19 cellular contexts compared by ENCODE assay signal in the genomic region with DNA sequence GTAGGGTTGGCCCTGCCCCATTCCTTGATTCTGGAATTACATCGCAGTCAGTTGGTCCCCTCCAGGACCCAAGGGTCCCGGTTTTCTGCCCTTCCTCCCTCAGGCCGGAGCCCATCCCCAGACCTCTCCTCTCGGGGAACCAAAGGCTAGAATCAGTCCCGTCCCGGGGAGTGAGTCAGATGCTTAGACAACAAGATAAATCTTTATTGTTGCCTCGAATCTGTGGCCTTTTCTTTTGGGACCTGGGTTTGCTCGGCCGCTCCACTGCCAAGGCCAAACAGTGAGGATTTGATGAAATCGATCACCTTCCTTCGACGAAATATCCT. TPM values are rescaled to one million over a fixed set of nuclear protein-coding genes. Genes with fewer than 3 reads are reported as not detected.
A peak's percentile ranks its signal among the peaks of the same experiment; 100 is the strongest.
DNase-seq lines count a peak whose midpoint lies in the region; ATAC-seq, FAIRE-seq and TF ChIP-seq lines count a peak whose summit lies in the region.
"Had no signal": no experiment of that assay in that cellular context is flagged by ENCODE, and none has a peak within 500 bp of the region (broad histone marks: within the 10 kb centered on the region; RNA-seq: fewer than 3 reads in every experiment).

No MANE protein-coding gene starts in this region.

- no peaks in the 10 kb centered on the region for H3K9me3 ChIP-seq in H9 (ENCODE audit: control insufficient read depth, low read depth, low read length)
- H3K9me3 ChIP-seq in mucosa of rectum (ENCODE audit: control insufficient read depth in 2 of 2, low read length in 2 of 2), result no peaks in the 10 kb centered on the region
- no peaks in the 10 kb centered on the region for H3K9me3 ChIP-seq in thyroid gland
- H3K9me3 ChIP-seq in small intestine (ENCODE audit: control insufficient read depth, low read depth), result no peaks in the 10 kb centered on the region
- H3K9me3 ChIP-seq: ovary had no signal

- H3K79me1 ChIP-seq in H9 (ENCODE audit: insufficient read depth, low read depth, low read length, poor library complexity, severe bottlenecking), result no peaks in the 10 kb centered on the region

- intact Hi-C loops in thyroid gland (cut with DNase I), result no loop called here

- peak overlapping the region; percentile 75 for H3K4me3 ChIP-seq in coronary artery
- H3K4me3 ChIP-seq in mucosa of rectum (ENCODE audit: low read length in 2 of 2), result no peak overlapping the region
- peak overlapping the region in 1 of 3 donors; percentile 55 for H3K4me3 ChIP-seq in thyroid gland (replicated peaks in 1 of 3)
- no peak overlapping the region for H3K4me3 ChIP-seq in small intestine (ENCODE audit: low read depth in 1 of 2, low read length in 2 of 2)

- H2BK12ac ChIP-seq in H9 (ENCODE audit: insufficient read length, low read depth, low read length), result no peak overlapping the region

- no peak overlapping the region for H3K4ac ChIP-seq in H9 (ENCODE audit: low read depth, low read length)

- no peak overlapping the region for H2BK5ac ChIP-seq in H9 (ENCODE audit: insufficient read length, low read length)

- no peak overlapping the region for H3K14ac ChIP-seq in H9 (ENCODE audit: insufficient read depth, low read length)

- peaks cover 25 to 53% of the 10 kb centered on the region in 2 experiments for H3K4me1 Mint-ChIP-seq in H9

- no peaks in the 10 kb centered on the region for H3K36me3 ChIP-seq in mucosa of rectum (ENCODE audit: control insufficient read depth in 2 of 2, insufficient read depth in 2 of 2, low read length in 2 of 2)
- H3K36me3 ChIP-seq in thyroid gland, result no peaks in the 10 kb centered on the region
- no peaks in the 10 kb centered on the region for H3K36me3 ChIP-seq in small intestine (ENCODE audit: control insufficient read depth in 2 of 2, insufficient read depth in 2 of 2, low read length in 2 of 2)
- H3K36me3 ChIP-seq: ovary had no signal

- TF ChIP-seq POLR2A in thyroid gland (IDR thresholded peaks at IDR 0.05), result peak in 1 of 2 donors; percentile 2

- no peak overlapping the region for H3K9ac ChIP-seq in H9 (ENCODE audit: extremely low read depth, insufficient read length, low read length)
- H3K9ac ChIP-seq in mucosa of rectum (ENCODE audit: low read depth in 1 of 2, low read length in 2 of 2), result no peak overlapping the region

- no peak overlapping the region for H3K56ac ChIP-seq in H9 (ENCODE audit: insufficient read length, low read depth, low read length)

- H3K4me1 ChIP-seq in H9 (ENCODE audit: insufficient read depth, low read length), result no peaks in the 10 kb centered on the region; the same call in 1 of the 2 replicates
- peaks cover 20 to 23% of the 10 kb centered on the region in 2 donors for H3K4me1 ChIP-seq in mucosa of rectum (ENCODE audit: control insufficient read depth in 2 of 2, insufficient read depth in 2 of 2, low read length in 2 of 2)
- peaks cover 5 to 20% of the 10 kb centered on the region in 2 donors for H3K4me1 ChIP-seq in thyroid gland
- peaks cover 0 to 8% of the 10 kb centered on the region in 2 donors for H3K4me1 ChIP-seq in small intestine (ENCODE audit: control insufficient read depth in 2 of 2, insufficient read depth in 1 of 2, low read depth in 1 of 2, low read length in 1 of 2)

- no peaks in the 10 kb centered on the region for H4K20me1 ChIP-seq in H9 (ENCODE audit: control insufficient read depth, insufficient read depth, insufficient read length)

- H2BK20ac ChIP-seq in H9 (ENCODE audit: low read depth, low read length, poor library complexity, severe bottlenecking), result no peak overlapping the region

- no peak overlapping the region for H3T11ph ChIP-seq in H9 (ENCODE audit: low read length)

- peaks cover 21% of the 10 kb centered on the region for H3K27me3 Mint-ChIP-seq in H9 (ENCODE audit: low read depth)

- peak overlapping the region in 1 of 2 experiments; percentile 74; a peak in 3 of 5 replicates for H3K4me3 Mint-ChIP-seq in H9
- H3K4me3 Mint-ChIP-seq: activated B cell treated with CpG ODN at 0.5 μM for 24 hours; activated naive CD4-positive, alpha-beta T cell treated with anti-CD3 and anti-CD28 coated beads, Interleukin-2, amount 50 U/mL, for 24 hours had no signal

- no peak overlapping the region for H4K91ac ChIP-seq in H9 (ENCODE audit: insufficient read length, low read depth, low read length)

- no peak overlapping the region for H2AK5ac ChIP-seq in H9 (ENCODE audit: insufficient read length, low read length)

- FAIRE-seq in small intestine (lab: Jason Lieb, UNC), result no peak
- FAIRE-seq: G401.6, urothelium cell line had no signal

- H3K4me2 ChIP-seq in H9 (ENCODE audit: insufficient read depth, insufficient read length, low read length), result peak overlapping the region; percentile 54

- H3K23me2 ChIP-seq in H9 (ENCODE audit: insufficient read length, low read depth, low read length, poor library complexity, severe bottlenecking), result peaks cover 5% of the 10 kb centered on the region

- H3K18ac ChIP-seq in H9 (ENCODE audit: insufficient read length, low read depth, low read length), result no peak overlapping the region

- DNase-seq in H9, result no peak
- no peak for DNase-seq in coronary artery (ENCODE audit: low spot score)
- DNase-seq in thyroid gland, result no peak
- no peak for DNase-seq in NCI-H1930 (lab: John Stamatoyannopoulos, UW)
- DNase-seq in small intestine, result no peak
- DNase-seq: activated B cell treated with CpG ODN at 0.5 μM for 24 hours; activated CD8-positive, alpha-beta memory T cell treated with anti-CD3 and anti-CD28 coated beads, Interleukin-2, amount 50 U/mL, for 4 hours; hippocampal formation; mammary epithelial cell; NCI-H1105; stimulated activated CD8-positive, alpha-beta memory T cell treated with anti-CD3 and anti-CD28 coated beads, Interleukin-4, amount 100 ng/mL, for 48 hours had no signal

- H4K8ac ChIP-seq in H9 (replicated peaks; ENCODE audit: insufficient read length, low read depth, low read length), result no peak overlapping the region

- no peak overlapping the region for H3K23ac ChIP-seq in H9 (ENCODE audit: insufficient read length, low read depth, low read length)

- no peak overlapping the region for H2BK15ac ChIP-seq in H9 (ENCODE audit: low read depth, low read length)

- H2BK120ac ChIP-seq in H9 (ENCODE audit: low read depth, low read length, poor library complexity, severe bottlenecking), result no peak overlapping the region

- H3K27me3 ChIP-seq in H9 (ENCODE audit: insufficient read depth, low read length), result no peaks in the 10 kb centered on the region; the same call in 1 of the 2 replicates
- H3K27me3 ChIP-seq in mucosa of rectum (ENCODE audit: control insufficient read depth in 2 of 2, insufficient read depth in 2 of 2, low read length in 2 of 2), result peaks cover 4 to 5% of the 10 kb centered on the region in 2 donors
- no peaks in the 10 kb centered on the region for H3K27me3 ChIP-seq in thyroid gland
- H3K27me3 ChIP-seq in small intestine (ENCODE audit: control insufficient read depth in 2 of 2, insufficient read depth in 2 of 2, low read length in 2 of 2), result peaks cover 0 to 2% of the 10 kb centered on the region in 2 donors
- H3K27me3 ChIP-seq: ovary had no signal

- H3K27ac ChIP-seq in H9 (ENCODE audit: insufficient read length, low read depth, low read length), result no peak overlapping the region
- peak overlapping the region in 1 of 2 donors; percentile 64 for H3K27ac ChIP-seq in coronary artery
- H3K27ac ChIP-seq in mucosa of rectum (ENCODE audit: low read depth in 2 of 2, low read length in 2 of 2), result peak overlapping the region; percentile 3 to 32
- peak overlapping the region; percentile 56 to 74 (median 62) for H3K27ac ChIP-seq in thyroid gland
- peak overlapping the region in 1 of 2 donors; percentile 71 for H3K27ac ChIP-seq in small intestine (ENCODE audit: low read depth in 1 of 2, low read length in 1 of 2)
- H3K27ac ChIP-seq: ovary had no signal

- H3K79me2 ChIP-seq in H9 (ENCODE audit: insufficient read depth, low read length), result no peaks in the 10 kb centered on the region

- ATAC-seq in HG03520 (IDR thresholded peaks at IDR 0.05; ENCODE audit: unreplicated experiment), result no peak

- H3K9me3 Mint-ChIP-seq in H9, result no peaks in the 10 kb centered on the region
- H3K9me3 Mint-ChIP-seq: activated naive CD4-positive, alpha-beta T cell treated with anti-CD3 and anti-CD28 coated beads, Interleukin-2, amount 50 U/mL, for 24 hours; central memory CD8-positive, alpha-beta T cell had no signal

- H4K5ac ChIP-seq in H9 (ENCODE audit: insufficient read length, low read depth, low read length), result no peak overlapping the region

- no CpG with 5 or more reads among the region's 12 CpGs for WGBS in H9 (ENCODE audit: extremely low coverage, insufficient read length, low lambda C conversion rate)
- WGBS in thyroid gland, 2 donors, result 63 to 68% methylated on average over 12 of the region's 12 CpGs
- 33 to 43% (median 36%) methylated on average over 12 of the region's 12 CpGs for WGBS in small intestine, 3 donors

- no peak overlapping the region for H2AFZ ChIP-seq in H9 (ENCODE audit: low read length)

- no peak for TF ChIP-seq CTCF in H9 (conservative IDR thresholded peaks at IDR 0.05)
- no peak for TF ChIP-seq CTCF in coronary artery (IDR thresholded peaks at IDR 0.05)
- TF ChIP-seq CTCF in thyroid gland (IDR thresholded peaks at IDR 0.05), result no peak

- H3K36me3 Mint-ChIP-seq in H9 (ENCODE audit: insufficient read depth in 1 of 3, low read depth in 3 of 3), result no peaks in the 10 kb centered on the region
- H3K36me3 Mint-ChIP-seq: activated naive CD4-positive, alpha-beta T cell treated with anti-CD3 and anti-CD28 coated beads, Interleukin-2, amount 50 U/mL, for 24 hours had no signal

- H3K27ac Mint-ChIP-seq in H9, result no peak overlapping the region
- H3K27ac Mint-ChIP-seq: activated B cell treated with CpG ODN at 0.5 μM for 24 hours; activated naive CD4-positive, alpha-beta T cell treated with anti-CD3 and anti-CD28 coated beads, Interleukin-2, amount 50 U/mL, for 24 hours had no signal

RNA-seq across cellular contexts. Expression of a gene that starts 0.3 kb away (rescaled TPM):
- total RNA-seq in H9 (2021) (2.4 and 2.8 TPM in 2 replicates), thyroid gland (10 to 100 TPM in 2 of 4 donors, 1 to 10 TPM in 2; 9.7 to 25.8 (median 14.0) TPM)
- 10 to 100 TPM in 1 of 3 donors, 1 to 10 TPM in 2; 1.3 to 13.5 (median 3.8) TPM for polyA plus RNA-seq in small intestine

RNA-seq across cellular contexts. Expression of a gene that starts 6.0 kb away (rescaled TPM):
- total RNA-seq in H9 (2021) (2.6 and 3.7 TPM in 2 replicates), thyroid gland (1 to 10 TPM in 2 of 4 donors, not detected in 2; 1.1 TPM)
- under 1 TPM in 1 of 3 donors, not detected in 2; 0.45 TPM for polyA plus RNA-seq in small intestine
- total RNA-seq: activated B cell treated with CpG ODN at 0.5 μM for 24 hours had no signal

RNA-seq across cellular contexts. Expression of a gene that starts 11.8 kb away (rescaled TPM):
- total RNA-seq in H9 (2021) (15.9 and 16.1 TPM in 2 replicates), thyroid gland (1 to 10 TPM; 1.7 to 3.0 (median 2.0) TPM)
- polyA plus RNA-seq in small intestine, result 1 to 10 TPM in 1 of 3 donors, under 1 TPM in 2; 0.22 to 7.8 (median 0.81) TPM
- total RNA-seq: activated B cell treated with CpG ODN at 0.5 μM for 24 hours had no signal

RNA-seq across cellular contexts. Expression of a gene that starts 14.7 kb away (rescaled TPM):
- total RNA-seq in H9 (2021), result 0.55 and 0.90 TPM in 2 replicates
- not detected for total RNA-seq in thyroid gland
- under 1 TPM in 1 of 3 donors, not detected in 2; 0.09 TPM for polyA plus RNA-seq in small intestine
- total RNA-seq: activated B cell treated with CpG ODN at 0.5 μM for 24 hours, mammary epithelial cell, NCI-H460, ovary had no signal
- polyA plus RNA-seq: mammary epithelial cell, ovary had no signal

RNA-seq across cellular contexts. Expression of a gene that starts 21.1 kb away (rescaled TPM):
- total RNA-seq in H9 (2021) (1.4 and 1.6 TPM in 2 replicates), thyroid gland (under 1 TPM in 3 of 4 donors, not detected in 1; 0.29 to 0.67 (median 0.54) TPM)
- 1 to 10 TPM in 1 of 3 donors, under 1 TPM in 1, not detected in 1; 0.89 to 1.1 TPM for polyA plus RNA-seq in small intestine
